Comparison of ENCODE assay signal across 12 cellular contexts in the genomic region with DNA sequence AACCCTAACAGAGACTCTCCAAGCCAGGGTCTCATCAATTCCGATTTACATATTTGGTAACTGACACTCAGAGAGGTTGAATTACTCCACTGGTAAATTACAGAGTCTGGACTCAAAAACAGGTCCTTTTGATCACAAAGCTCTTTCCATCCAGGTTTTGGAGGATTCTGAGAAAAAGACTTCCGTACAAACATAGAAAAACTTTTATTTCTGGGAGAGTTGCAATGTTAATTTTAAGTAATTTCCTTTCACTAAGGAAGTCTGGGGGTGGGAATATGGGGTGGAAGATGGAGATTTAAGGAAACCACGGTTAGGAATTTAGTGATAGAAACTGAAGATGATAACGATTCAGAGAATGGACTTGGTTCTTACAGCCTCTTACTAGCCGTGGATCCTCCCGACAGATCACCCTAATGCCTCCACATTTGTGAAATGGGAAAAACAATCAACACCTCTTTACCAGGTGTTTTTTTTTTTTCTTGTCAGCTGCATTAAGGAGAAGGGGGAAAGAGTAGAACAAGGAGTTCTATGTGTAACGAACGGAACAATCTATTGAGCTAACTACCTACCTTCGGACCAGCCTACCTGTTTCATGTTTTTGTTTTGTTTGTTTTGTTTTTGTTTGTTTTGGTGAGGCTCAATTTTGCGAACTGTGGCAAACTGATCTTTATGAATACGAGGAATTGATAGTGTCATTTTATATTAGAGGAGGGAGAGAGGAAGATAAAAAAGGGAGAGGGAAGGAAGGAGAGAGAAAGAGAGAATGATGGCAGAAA. TPM values are rescaled to one million over a fixed set of nuclear protein-coding genes. Genes with fewer than 3 reads are reported as not detected.
DNase-seq lines count a peak whose midpoint lies in the region; ATAC-seq and TF ChIP-seq lines count a peak whose summit lies in the region.
"Had no signal": no experiment of that assay in that cellular context is flagged by ENCODE, and none has a peak within 500 bp of the region (broad histone marks: within the 10 kb centered on the region; RNA-seq: fewer than 3 reads in every experiment).

No MANE protein-coding gene starts in this region.

- no peak for DNase-seq in activated CD8-positive, alpha-beta memory T cell treated with anti-CD3 and anti-CD28 coated beads, Interleukin-2, amount 10 ng/mL, durations not matched to agents 7 days and 5 days
- DNase-seq in activated CD8-positive, alpha-beta memory T cell treated with anti-CD3 and anti-CD28 coated beads, Interleukin-2, amount 50 U/mL, for 48 hours, result no peak
- DNase-seq in NCI-H526 (lab: John Stamatoyannopoulos, UW) (peak; percentile 23 to 25), endothelial cell (ENCODE audit: low spot score) (no peak), psoas muscle (no peak), CD1c-positive myeloid dendritic cell (ENCODE audit: extremely low spot score) (no peak)
- DNase-seq: cortex of kidney, DND-41 had no signal

- no peak overlapping the region for H3K4me3 ChIP-seq in psoas muscle
- H3K4me3 ChIP-seq: lung had no signal

- ATAC-seq in activated CD8-positive, alpha-beta memory T cell treated with anti-CD3 and anti-CD28 coated beads, Interleukin-2, amount 10 ng/mL, durations not matched to agents 7 days and 5 days, result no peak
- no peak for ATAC-seq in psoas muscle
- no peak for ATAC-seq in SK-N-SH treated with all-trans-retinoic acid at 6 μM for 48 hours
- no peak for ATAC-seq in HG02678 (IDR thresholded peaks at IDR 0.05; ENCODE audit: unreplicated experiment)

- CTCF ChIA-PET in activated CD8-positive, alpha-beta memory T cell treated with anti-CD3 and anti-CD28 coated beads, Interleukin-2, amount 10 ng/mL, durations not matched to agents 7 days and 5 days (lab: Charles Lee), result interaction anchor here (0.7 to 3.4 kb wide), 2 partner anchors 30 to 219 kb away, joined by 3 to 15 read pairs; no protein-coding TSS in a partner anchor

- H3K4me1 Mint-ChIP-seq in activated CD8-positive, alpha-beta memory T cell treated with anti-CD3 and anti-CD28 coated beads, Interleukin-2, amount 10 ng/mL, durations not matched to agents 7 days and 5 days, result peaks cover 19% of the 10 kb centered on the region
- H3K4me1 Mint-ChIP-seq in endothelial cell (ENCODE audit: unreplicated experiment), result peaks cover 12% of the 10 kb centered on the region

- H3K27me3 ChIP-seq in psoas muscle (ENCODE audit: insufficient read depth in 3 of 3, low read length in 2 of 3), result peaks cover 0 to 4% (median 0%) of the 10 kb centered on the region in 3 donors

- H3K4me3 Mint-ChIP-seq in activated CD8-positive, alpha-beta memory T cell treated with anti-CD3 and anti-CD28 coated beads, Interleukin-2, amount 10 ng/mL, durations not matched to agents 7 days and 5 days, result peak overlapping the region; percentile 8
- peak overlapping the region; percentile 56 for H3K4me3 Mint-ChIP-seq in endothelial cell (ENCODE audit: unreplicated experiment)

- H3K9me3 ChIP-seq in psoas muscle, result no peaks in the 10 kb centered on the region
- H3K9me3 ChIP-seq: thoracic aorta had no signal

- WGBS in psoas muscle, 3 donors, result 67 to 75% (median 73%) methylated on average over 11 of the region's 11 CpGs

- no peaks in the 10 kb centered on the region for H3K9me3 Mint-ChIP-seq in activated CD8-positive, alpha-beta memory T cell treated with anti-CD3 and anti-CD28 coated beads, Interleukin-2, amount 10 ng/mL, durations not matched to agents 7 days and 5 days (ENCODE audit: low read depth)
- no peaks in the 10 kb centered on the region for H3K9me3 Mint-ChIP-seq in endothelial cell (ENCODE audit: unreplicated experiment)

- no peak for TF ChIP-seq CTCF in endothelial cell (IDR thresholded peaks at IDR 0.05; ENCODE audit: unreplicated experiment)
- TF ChIP-seq CTCF in psoas muscle (IDR thresholded peaks at IDR 0.05), result no peak

- no peak overlapping the region for H3K27ac Mint-ChIP-seq in activated CD8-positive, alpha-beta memory T cell treated with anti-CD3 and anti-CD28 coated beads, Interleukin-2, amount 10 ng/mL, durations not matched to agents 7 days and 5 days
- no peak overlapping the region for H3K27ac Mint-ChIP-seq in endothelial cell (ENCODE audit: unreplicated experiment)

- H3K27ac ChIP-seq in psoas muscle, result peak overlapping the region; percentile 96

- H3K27me3 Mint-ChIP-seq in activated CD8-positive, alpha-beta memory T cell treated with anti-CD3 and anti-CD28 coated beads, Interleukin-2, amount 10 ng/mL, durations not matched to agents 7 days and 5 days, result peaks cover 69% of the 10 kb centered on the region
- peaks cover 11% of the 10 kb centered on the region for H3K27me3 Mint-ChIP-seq in endothelial cell (ENCODE audit: unreplicated experiment)

- H3K36me3 ChIP-seq in psoas muscle (ENCODE audit: insufficient read depth in 1 of 2, low read depth in 1 of 2), result no peaks in the 10 kb centered on the region
- H3K36me3 ChIP-seq: thoracic aorta had no signal

- no peaks in the 10 kb centered on the region for H3K36me3 Mint-ChIP-seq in activated CD8-positive, alpha-beta memory T cell treated with anti-CD3 and anti-CD28 coated beads, Interleukin-2, amount 10 ng/mL, durations not matched to agents 7 days and 5 days
- peaks cover 2% of the 10 kb centered on the region for H3K36me3 Mint-ChIP-seq in endothelial cell (ENCODE audit: low read depth, unreplicated experiment)

- intact Hi-C loops in psoas muscle (cut with DNase I), result loop anchor here (5.0 kb wide), 2 partner anchors 35 to 40 kb away; no protein-coding TSS in a partner anchor

- peaks cover 15% of the 10 kb centered on the region for H3K4me1 ChIP-seq in psoas muscle

TF ChIP-seq in SK-N-SH treated with all-trans-retinoic acid at 6 μM for 48 hours, 23 proteins besides CTCF, POLR2A, EP300 and RAD21:
- TF ChIP-seq ARNTL (CRISPR knock-in tag; IDR thresholded peaks at IDR 0.05; ENCODE audit: borderline replicate concordance, low read depth) (no peak), ZNF8 (CRISPR knock-in tag; IDR thresholded peaks at IDR 0.05) (no peak), ZNF565 (CRISPR knock-in tag; conservative IDR thresholded peaks at IDR 0.05; ENCODE audit: low read depth) (no peak), ZNF70 (CRISPR knock-in tag; IDR thresholded peaks at IDR 0.05) (no peak), PATZ1 (CRISPR knock-in tag; IDR thresholded peaks at IDR 0.05; ENCODE audit: borderline replicate concordance) (no peak), ISL1 (CRISPR knock-in tag; IDR thresholded peaks at IDR 0.05) (no peak), GLIS3 (CRISPR knock-in tag; IDR thresholded peaks at IDR 0.05) (no peak)
- TF ChIP-seq, protein P1, sequence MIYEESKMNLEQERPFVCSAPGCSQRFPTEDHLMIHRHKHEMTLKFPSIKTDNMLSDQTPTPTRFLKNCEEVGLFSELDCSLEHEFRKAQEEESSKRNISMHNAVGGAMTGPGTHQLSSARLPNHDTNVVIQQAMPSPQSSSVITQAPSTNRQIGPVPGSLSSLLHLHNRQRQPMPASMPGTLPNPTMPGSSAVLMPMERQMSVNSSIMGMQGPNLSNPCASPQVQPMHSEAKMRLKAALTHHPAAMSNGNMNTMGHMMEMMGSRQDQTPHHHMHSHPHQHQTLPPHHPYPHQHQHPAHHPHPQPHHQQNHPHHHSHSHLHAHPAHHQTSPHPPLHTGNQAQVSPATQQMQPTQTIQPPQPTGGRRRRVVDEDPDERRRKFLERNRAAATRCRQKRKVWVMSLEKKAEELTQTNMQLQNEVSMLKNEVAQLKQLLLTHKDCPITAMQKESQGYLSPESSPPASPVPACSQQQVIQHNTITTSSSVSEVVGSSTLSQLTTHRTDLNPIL (CRISPR knock-in tag; IDR thresholded peaks at IDR 0.05; ENCODE audit: low read depth), result no peak

RNA-seq across cellular contexts. Expression of gene RBM20, which starts 1.7 kb away (rescaled TPM):
- under 1 TPM; 0.06 to 0.07 TPM for total RNA-seq in activated CD8-positive, alpha-beta memory T cell treated with anti-CD3 and anti-CD28 coated beads, Interleukin-2, amount 10 ng/mL, durations not matched to agents 7 days and 5 days
- total RNA-seq in endothelial cell (ENCODE audit: unreplicated experiment) (1.0 TPM), psoas muscle (10 to 100 TPM; 14.2 to 48.8 (median 25.1) TPM)
- 10 to 100 TPM in 1 of 3 donors, 1 to 10 TPM in 2; 1.6 to 11.7 (median 6.7) TPM for polyA plus RNA-seq in psoas muscle

Comparison
In these comparisons a context has a peak if more than half of its experiments do, and no peak if none do; other contexts are left out.
1. DNase-seq: peak in NCI-H526 (2 of 2); none in activated CD8-positive, alpha-beta memory T cell treated with anti-CD3 and anti-CD28 coated beads, Interleukin-2, amount 10 ng/mL, durations not matched to agents 7 days and 5 days (single experiment), activated CD8-positive, alpha-beta memory T cell treated with anti-CD3 and anti-CD28 coated beads, Interleukin-2, amount 50 U/mL, for 48 hours (single experiment), endothelial cell (single experiment), psoas muscle (0 of 2) and CD1c-positive myeloid dendritic cell (single experiment).